Comparison of ENCODE assay signal across 1 cellular context in genomic region chr19:35349614-35350521, GRCh38.
TF ChIP-seq lines count a peak whose summit lies in the region.

No MANE protein-coding gene starts in this region.

TF ChIP-seq in GM12878, 131 proteins besides CTCF, POLR2A, EP300 and RAD21:
- no peak for TF ChIP-seq TAF1 (IDR thresholded peaks at IDR 0.05; ENCODE audit: borderline replicate concordance, low read depth, low read length)
- TF ChIP-seq NFIC (IDR thresholded peaks at IDR 0.05; ENCODE audit: low read depth, low read length): no peak
- 0 out of 2 replicates have a peak, but pooled peaks have one; percentile 10 for TF ChIP-seq RAD51 (IDR thresholded peaks at IDR 0.05)
- no peak for TF ChIP-seq NBN (IDR thresholded peaks at IDR 0.05)
- no peak; the same call in 1 of the 2 replicates for TF ChIP-seq BMI1 (IDR thresholded peaks at IDR 0.05; ENCODE audit: borderline replicate concordance)
- peak; percentile 37; the same call in 1 of the 2 replicates for TF ChIP-seq POLR2AphosphoS5 (IDR thresholded peaks at IDR 0.05; ENCODE audit: low read length)
- TF ChIP-seq GATAD2B (conservative IDR thresholded peaks at IDR 0.05; ENCODE audit: low read depth): no peak
- TF ChIP-seq, protein P1, sequence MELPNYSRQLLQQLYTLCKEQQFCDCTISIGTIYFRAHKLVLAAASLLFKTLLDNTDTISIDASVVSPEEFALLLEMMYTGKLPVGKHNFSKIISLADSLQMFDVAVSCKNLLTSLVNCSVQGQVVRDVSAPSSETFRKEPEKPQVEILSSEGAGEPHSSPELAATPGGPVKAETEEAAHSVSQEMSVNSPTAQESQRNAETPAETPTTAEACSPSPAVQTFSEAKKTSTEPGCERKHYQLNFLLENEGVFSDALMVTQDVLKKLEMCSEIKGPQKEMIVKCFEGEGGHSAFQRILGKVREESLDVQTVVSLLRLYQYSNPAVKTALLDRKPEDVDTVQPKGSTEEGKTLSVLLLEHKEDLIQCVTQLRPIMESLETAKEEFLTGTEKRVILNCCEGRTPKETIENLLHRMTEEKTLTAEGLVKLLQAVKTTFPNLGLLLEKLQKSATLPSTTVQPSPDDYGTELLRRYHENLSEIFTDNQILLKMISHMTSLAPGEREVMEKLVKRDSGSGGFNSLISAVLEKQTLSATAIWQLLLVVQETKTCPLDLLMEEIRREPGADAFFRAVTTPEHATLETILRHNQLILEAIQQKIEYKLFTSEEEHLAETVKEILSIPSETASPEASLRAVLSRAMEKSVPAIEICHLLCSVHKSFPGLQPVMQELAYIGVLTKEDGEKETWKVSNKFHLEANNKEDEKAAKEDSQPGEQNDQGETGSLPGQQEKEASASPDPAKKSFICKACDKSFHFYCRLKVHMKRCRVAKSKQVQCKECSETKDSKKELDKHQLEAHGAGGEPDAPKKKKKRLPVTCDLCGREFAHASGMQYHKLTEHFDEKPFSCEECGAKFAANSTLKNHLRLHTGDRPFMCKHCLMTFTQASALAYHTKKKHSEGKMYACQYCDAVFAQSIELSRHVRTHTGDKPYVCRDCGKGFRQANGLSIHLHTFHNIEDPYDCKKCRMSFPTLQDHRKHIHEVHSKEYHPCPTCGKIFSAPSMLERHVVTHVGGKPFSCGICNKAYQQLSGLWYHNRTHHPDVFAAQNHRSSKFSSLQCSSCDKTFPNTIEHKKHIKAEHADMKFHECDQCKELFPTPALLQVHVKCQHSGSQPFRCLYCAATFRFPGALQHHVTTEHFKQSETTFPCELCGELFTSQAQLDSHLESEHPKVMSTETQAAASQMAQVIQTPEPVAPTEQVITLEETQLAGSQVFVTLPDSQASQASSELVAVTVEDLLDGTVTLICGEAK (IDR thresholded peaks at IDR 0.05; ENCODE audit: borderline replicate concordance): no peak
- TF ChIP-seq TCF12 (IDR thresholded peaks at IDR 0.05; ENCODE audit: low read depth, low read length): no peak
- peak; percentile 62 for TF ChIP-seq BCL3 (IDR thresholded peaks at IDR 0.05; ENCODE audit: borderline replicate concordance, insufficient read depth, low read depth, low read length, poor library complexity, severe bottlenecking)
- TF ChIP-seq CBX5 (IDR thresholded peaks at IDR 0.05; ENCODE audit: low read depth): no peak
- TF ChIP-seq ZBED1 (IDR thresholded peaks at IDR 0.05; ENCODE audit: borderline replicate concordance): 0 out of 2 replicates have a peak, but pooled peaks have one; percentile 52
- 0 out of 2 replicates have a peak, but pooled peaks have one; percentile 31 for TF ChIP-seq POLR2AphosphoS2 (IDR thresholded peaks at IDR 0.05; ENCODE audit: low read depth, low read length)
